In genomic region chr1:152112885-152113432, GRCh38 we compare ENCODE assay signal across 19 cellular contexts. TPM values are rescaled to one million over a fixed set of nuclear protein-coding genes. Genes with fewer than 3 reads are reported as not detected.
A peak's percentile ranks its signal among the peaks of the same experiment; 100 is the strongest.
DNase-seq lines count a peak whose midpoint lies in the region; ATAC-seq, FAIRE-seq and TF ChIP-seq lines count a peak whose summit lies in the region.
"Had no signal": no experiment of that assay in that cellular context is flagged by ENCODE, and none has a peak within 500 bp of the region (broad histone marks: within the 10 kb centered on the region; RNA-seq: fewer than 3 reads in every experiment).

No MANE protein-coding gene starts in this region.

- H3K79me2 ChIP-seq in ACC112 (ENCODE audit: control insufficient read depth, insufficient read depth, low read length, unreplicated experiment), result no peaks in the 10 kb centered on the region
- H3K79me2 ChIP-seq in H1 (ENCODE audit: control insufficient read depth in 1 of 2, insufficient read depth in 2 of 2, low read length in 2 of 2), result no peaks in the 10 kb centered on the region
- H3K79me2 ChIP-seq in neural cell (replicated peaks; ENCODE audit: insufficient read depth, low read length), result no peaks in the 10 kb centered on the region

- H3K27ac Mint-ChIP-seq in activated CD8-positive, alpha-beta T cell treated with anti-CD3 and anti-CD28 coated beads for 36 hours, result no peak overlapping the region
- H3K27ac Mint-ChIP-seq: activated naive CD8-positive, alpha-beta T cell; immature natural killer cell had no signal

- CTCF ChIA-PET in H1 (lab: Charles Lee; ENCODE audit: partially characterized antibody), result interaction anchor here (0.6 to 1.5 kb wide), 5 partner anchors 59 to 512 kb away, joined by 3 to 5 read pairs (median 3); no protein-coding TSS in a partner anchor
- CTCF ChIA-PET in activated CD8-positive, alpha-beta T cell treated with anti-CD3 and anti-CD28 coated beads for 36 hours (lab: Charles Lee), result interaction anchor here (0.9 to 8.9 kb wide), 6 partner anchors 29 to 420 kb away, joined by 3 to 82 read pairs (median 4); no protein-coding TSS in a partner anchor

- H3K27ac ChIP-seq in ACC112 (ENCODE audit: low read depth, low read length), result no peak overlapping the region
- no peak overlapping the region for H3K27ac ChIP-seq in H1 (ENCODE audit: low read depth, low read length)
- H3K27ac ChIP-seq in neural cell (ENCODE audit: low read length), result no peak overlapping the region
- H3K27ac ChIP-seq: foreskin keratinocyte had no signal

- H3K4me1 Mint-ChIP-seq in activated CD8-positive, alpha-beta T cell treated with anti-CD3 and anti-CD28 coated beads for 36 hours (ENCODE audit: low read depth), result peaks cover 4% of the 10 kb centered on the region

- H2BK20ac ChIP-seq in H1 (ENCODE audit: low read length), result no peak overlapping the region

- H3K27me3 ChIP-seq in ACC112 (ENCODE audit: insufficient read depth, low read length) (peaks cover 86% of the 10 kb centered on the region), H1 (replicated peaks in 1 of 4; ENCODE audit: control insufficient read depth in 3 of 4, extremely low read depth in 1 of 4, insufficient read depth in 3 of 4, low read length in 3 of 4) (peaks cover 45 to 65% (median 64%) of the 10 kb centered on the region in 4 experiments), neural cell (ENCODE audit: insufficient read depth, low read depth, low read length) (peaks cover 51% of the 10 kb centered on the region)

- H3K4me2 ChIP-seq in H1 (ENCODE audit: insufficient read depth in 1 of 2, low read depth in 2 of 2, low read length in 2 of 2) (peak overlapping the region; percentile 55 to 91; a peak in 3 of 4 replicates), neural cell (ENCODE audit: low read length) (peak overlapping the region; percentile 22)

- no peak overlapping the region for H4K8ac ChIP-seq in H1 (ENCODE audit: extremely low read depth, insufficient read depth, low read length)

- H3K9me3 ChIP-seq in H1 (ENCODE audit: insufficient read depth in 2 of 2, low read depth in 1 of 2, low read length in 1 of 2), result peaks cover 0 to 55% of the 10 kb centered on the region in 2 experiments; a peak in 3 of 4 replicates
- peaks cover 23% of the 10 kb centered on the region for H3K9me3 ChIP-seq in neural cell (ENCODE audit: low read length)

- peaks cover 4% of the 10 kb centered on the region for H3K36me3 Mint-ChIP-seq in activated CD8-positive, alpha-beta T cell treated with anti-CD3 and anti-CD28 coated beads for 36 hours (ENCODE audit: low read depth)
- H3K36me3 Mint-ChIP-seq: immature natural killer cell had no signal

- no peak overlapping the region for H3K14ac ChIP-seq in H1 (ENCODE audit: insufficient read length)

- DNase-seq in HFF-Myc (ENCODE audit: extremely low read depth, low read depth) (no peak), H1 (ENCODE audit: low read depth in 1 of 2, low spot score in 2 of 2) (no peak), T-helper 1 cell (no peak)
- no peak for DNase-seq in activated CD8-positive, alpha-beta T cell treated with anti-CD3 and anti-CD28 coated beads for 36 hours
- DNase-seq: activated CD4-positive, alpha-beta T cell treated with anti-CD3 and anti-CD28 coated beads for 4 hours; activated T-cell treated with anti-CD3 and anti-CD28 coated beads for 4 hours; immature natural killer cell; NCI-H1092; T1000 had no signal

- no peaks in the 10 kb centered on the region for H3K9me3 Mint-ChIP-seq in activated CD8-positive, alpha-beta T cell treated with anti-CD3 and anti-CD28 coated beads for 36 hours
- H3K9me3 Mint-ChIP-seq: immature natural killer cell had no signal

- H3K23me2 ChIP-seq in H1 (ENCODE audit: low read depth, low read length), result peaks cover 20% of the 10 kb centered on the region; the same call in 1 of the 2 replicates

- TF ChIP-seq RAD21 in H1 (IDR thresholded peaks at IDR 0.05 in 1 of 2, conservative IDR thresholded peaks at IDR 0.05 in 1 of 2; ENCODE audit: low read depth in 2 of 2, low read length in 2 of 2) (no peak), neural cell (conservative IDR thresholded peaks at IDR 0.05) (no peak)

- H2AFZ ChIP-seq in ACC112 (ENCODE audit: low read length, unreplicated experiment) (no peak overlapping the region), H1 (ENCODE audit: low read length) (no peak overlapping the region), neural cell (ENCODE audit: low read depth, low read length) (no peak overlapping the region)

- no peak overlapping the region for H2BK12ac ChIP-seq in H1 (ENCODE audit: low read depth, low read length)

- no peak overlapping the region for H2AK5ac ChIP-seq in H1 (ENCODE audit: low read depth, low read length)

- no peaks in the 10 kb centered on the region for H3F3A ChIP-seq in neural cell (ENCODE audit: insufficient read depth, low read length, poor library complexity, severe bottlenecking)

- TF ChIP-seq POLR2A in H1 (IDR thresholded peaks at IDR 0.05; ENCODE audit: control extremely low read depth in 1 of 2, low read depth in 2 of 2, low read length in 2 of 2), result no peak

- no peak overlapping the region for H4K91ac ChIP-seq in H1 (replicated peaks; ENCODE audit: insufficient read length, low read length)

- no peak overlapping the region for H3K23ac ChIP-seq in H1 (ENCODE audit: insufficient read length)

- H3K27me3 Mint-ChIP-seq in activated CD8-positive, alpha-beta T cell treated with anti-CD3 and anti-CD28 coated beads for 36 hours, result peaks cover 28% of the 10 kb centered on the region

- H4K5ac ChIP-seq in H1 (ENCODE audit: insufficient read length, low read depth, low read length), result no peak overlapping the region

- H3K4me1 ChIP-seq in ACC112 (ENCODE audit: control insufficient read depth, insufficient read depth, low read length, unreplicated experiment) (peaks cover 4% of the 10 kb centered on the region), H1 (replicated peaks in 1 of 4; ENCODE audit: control insufficient read depth in 3 of 4, insufficient read depth in 4 of 4, low read length in 3 of 4) (peaks cover 0 to 11% (median 4%) of the 10 kb centered on the region in 4 experiments; a peak in 5 of 7 replicates)
- H3K4me1 ChIP-seq: foreskin keratinocyte had no signal

- no peak overlapping the region for H3K4ac ChIP-seq in H1 (replicated peaks; ENCODE audit: insufficient read length, low read depth, low read length)

- H3K4me3 ChIP-seq in ACC112 (ENCODE audit: low read depth, low read length) (peak overlapping the region; percentile 70), HFF-Myc (replicated peaks; ENCODE audit: low read depth, low read length) (peak overlapping the region; percentile 20; the same call in 1 of the 2 replicates), H1 (ENCODE audit: extremely low read depth in 1 of 4, insufficient read depth in 2 of 4, low read depth in 3 of 4, low read length in 4 of 4) (peak overlapping the region in 2 of 4 experiments; percentile 31 to 44; a peak in 3 of 8 replicates), neural cell (ENCODE audit: low read length) (peak overlapping the region; percentile 66)

- no peak overlapping the region for H2BK15ac ChIP-seq in H1 (ENCODE audit: low read length)

- TF ChIP-seq CTCF in HFF-Myc (IDR thresholded peaks at IDR 0.05; ENCODE audit: low read depth, low read length, missing control alignments) (no peak), H1 (IDR thresholded peaks at IDR 0.05; ENCODE audit: control extremely low read depth in 1 of 3, insufficient read depth in 1 of 3, low read depth in 1 of 3, low read length in 3 of 3) (no peak), neural cell (IDR thresholded peaks at IDR 0.05; ENCODE audit: poor library complexity, severe bottlenecking) (no peak)
- no peak for TF ChIP-seq CTCF in activated CD8-positive, alpha-beta T cell treated with anti-CD3 and anti-CD28 coated beads for 36 hours (IDR thresholded peaks at IDR 0.05)

- FAIRE-seq in H1 (lab: Jason Lieb, UNC), result no peak
- FAIRE-seq: bronchial epithelial cell had no signal

- H3K18ac ChIP-seq in H1 (ENCODE audit: extremely low read depth, low read length), result no peak overlapping the region

- H3K36me3 ChIP-seq in ACC112 (ENCODE audit: insufficient read depth, low read length) (no peaks in the 10 kb centered on the region), H1 (ENCODE audit: control insufficient read depth in 2 of 4, insufficient read depth in 4 of 4, low read length in 3 of 4) (peaks cover 0 to 2% (median 0%) of the 10 kb centered on the region in 4 experiments; a peak in 1 of 8 replicates), neural cell (ENCODE audit: insufficient read depth, low read length) (no peaks in the 10 kb centered on the region)

- H2BK5ac ChIP-seq in H1 (ENCODE audit: low read depth, low read length), result no peak overlapping the region

- ATAC-seq in activated CD8-positive, alpha-beta T cell treated with anti-CD3 and anti-CD28 coated beads for 36 hours, result no peak
- no peak for ATAC-seq in HG03025 (IDR thresholded peaks at IDR 0.05; ENCODE audit: low FRiP score, unreplicated experiment)
- no peak for ATAC-seq in HG02870 (IDR thresholded peaks at IDR 0.05; ENCODE audit: unreplicated experiment)
- ATAC-seq: foreskin keratinocyte, Right ventricle myocardium inferior had no signal

- intact Hi-C loops in activated CD8-positive, alpha-beta T cell treated with anti-CD3 and anti-CD28 coated beads for 36 hours (cut with micrococcal nuclease), result no loop called here

- H3K9me2 ChIP-seq in neural cell (ENCODE audit: insufficient read depth, low read length), result no peaks in the 10 kb centered on the region

- no peak for TF ChIP-seq EP300 in H1 (IDR thresholded peaks at IDR 0.05; ENCODE audit: borderline replicate concordance in 1 of 2, low read depth in 2 of 2, low read length in 2 of 2)
- TF ChIP-seq EP300 in neural cell (conservative IDR thresholded peaks at IDR 0.05; ENCODE audit: poor library complexity, severe bottlenecking), result no peak

- no peak overlapping the region for H3K4me3 Mint-ChIP-seq in activated CD8-positive, alpha-beta T cell treated with anti-CD3 and anti-CD28 coated beads for 36 hours

- H3K9ac ChIP-seq in H1 (replicated peaks in 1 of 4; ENCODE audit: extremely low read depth in 1 of 4, low read depth in 3 of 4, low read length in 3 of 4), result no peak overlapping the region
- no peak overlapping the region for H3K9ac ChIP-seq in neural cell (ENCODE audit: low read length)

- no peak overlapping the region for H3K56ac ChIP-seq in H1 (replicated peaks; ENCODE audit: insufficient read length, low read depth, low read length)

- no peak overlapping the region for H2BK120ac ChIP-seq in H1 (replicated peaks; ENCODE audit: low read depth, low read length)

- no peaks in the 10 kb centered on the region for H3K79me1 ChIP-seq in H1 (ENCODE audit: low read depth, low read length)

- WGBS in H1 (ENCODE audit: extremely low coverage in 1 of 2, insufficient coverage in 1 of 2, insufficient read length in 1 of 2, insufficient replicate concordance in 2 of 2, low coverage in 1 of 2, low lambda C conversion rate in 2 of 2, missing lambda C conversion rate in 1 of 2), 2 experiments, result 88% methylated on average over 13 of the region's 13 CpGs; no CpG with 5 or more reads in 1 of the 2 experiments

- POLR2A ChIA-PET in H1 (lab: Charles Lee; ENCODE audit: partially characterized antibody), result no interaction called here
- POLR2A ChIA-PET in activated CD8-positive, alpha-beta T cell treated with anti-CD3 and anti-CD28 coated beads for 36 hours (lab: Charles Lee), result interaction anchor here (0.6 to 1.4 kb wide), 3 partner anchors 22 to 60 kb away, joined by 3 to 4 read pairs (median 4); no protein-coding TSS in a partner anchor

- H4K20me1 ChIP-seq in H1 (replicated peaks in 1 of 2; ENCODE audit: control insufficient read depth in 1 of 2, insufficient read depth in 2 of 2, low read length in 2 of 2), result peaks cover 0 to 3% of the 10 kb centered on the region in 2 experiments
- H4K20me1 ChIP-seq in neural cell (ENCODE audit: insufficient read depth), result no peaks in the 10 kb centered on the region

RNA-seq across cellular contexts. Expression of gene TCHH, which starts 2.3 kb away (rescaled TPM):
- total RNA-seq in H1 (2021; fragmentation: NEBNext Ultra II Directional; extraction: Animal tissue kit (Norgen Biotek cat#: 25700)), result 0.06 and 0.07 TPM in 2 replicates
- polyA plus RNA-seq in H1 (2011; rRNA removed), result 0.02 and 0.03 TPM in 2 replicates
- not detected for polyA plus RNA-seq in H1 (2011; cell fraction: cytosol; rRNA removed)
- 0.06 TPM for polyA plus RNA-seq in H1 (2011; cell fraction: nucleus; rRNA removed)
- 0.04 to 0.17 TPM (median 0.10 TPM) in 4 replicates for polyA plus RNA-seq in H1 (2012, experiment 1 of 2)
- 0.01 TPM for polyA plus RNA-seq in H1 (2012, experiment 2 of 2)
- 0.10 TPM for polyA plus RNA-seq in H1 (2013, experiment 1 of 2)
- 0.07 TPM for polyA plus RNA-seq in H1 (2013, experiment 2 of 2)
- not detected in 2 replicates for polyA minus RNA-seq in H1 (2011; rRNA and poly(A)+ RNA removed)
- not detected for polyA minus RNA-seq in H1 (2011; cell fraction: cytosol; rRNA and poly(A)+ RNA removed)
- not detected for polyA minus RNA-seq in H1 (2011; cell fraction: nucleus; rRNA and poly(A)+ RNA removed)
- polyA plus RNA-seq in neural cell, result 0.14 and 0.26 TPM in 2 replicates
- 0.12 TPM in 1 of 2 replicates, not detected in the other for polyA minus RNA-seq in neural cell
- total RNA-seq in activated CD8-positive, alpha-beta T cell treated with anti-CD3 and anti-CD28 coated beads for 36 hours, result not detected
- total RNA-seq: HT1080, Right ventricle myocardium inferior had no signal
- polyA plus RNA-seq: immature natural killer cell had no signal

RNA-seq across cellular contexts. Expression of gene TCHHL1, which starts 24.1 kb away (rescaled TPM):
- total RNA-seq in H1 (2021; fragmentation: NEBNext Ultra II Directional; extraction: Animal tissue kit (Norgen Biotek cat#: 25700)), result not detected in 2 replicates
- polyA plus RNA-seq in H1 (2011; rRNA removed) (not detected in 2 replicates), neural cell (not detected in 2 replicates)
- not detected for polyA plus RNA-seq in H1 (2011; cell fraction: cytosol; rRNA removed)
- not detected for polyA plus RNA-seq in H1 (2011; cell fraction: nucleus; rRNA removed)
- polyA plus RNA-seq in H1 (2012, experiment 1 of 2), result not detected in 4 replicates
- polyA plus RNA-seq in H1 (2012, experiment 2 of 2), result not detected
- not detected for polyA plus RNA-seq in H1 (2013, experiment 1 of 2)
- polyA plus RNA-seq in H1 (2013, experiment 2 of 2), result not detected
- not detected in 2 replicates for polyA minus RNA-seq in H1 (2011; rRNA and poly(A)+ RNA removed)
- not detected for polyA minus RNA-seq in H1 (2011; cell fraction: cytosol; rRNA and poly(A)+ RNA removed)
- polyA minus RNA-seq in H1 (2011; cell fraction: nucleus; rRNA and poly(A)+ RNA removed), result not detected
- not detected in 2 replicates for polyA minus RNA-seq in neural cell
- not detected for total RNA-seq in activated CD8-positive, alpha-beta T cell treated with anti-CD3 and anti-CD28 coated beads for 36 hours
- total RNA-seq: bronchial epithelial cell, foreskin keratinocyte, HT1080, Right ventricle myocardium inferior had no signal
- polyA plus RNA-seq: foreskin keratinocyte, immature natural killer cell had no signal

RNA-seq across cellular contexts. Expression of gene RPTN, which starts 46.1 kb away (rescaled TPM):
- not detected in 2 replicates for total RNA-seq in H1 (2021; fragmentation: NEBNext Ultra II Directional; extraction: Animal tissue kit (Norgen Biotek cat#: 25700))
- not detected in 2 replicates for polyA plus RNA-seq in H1 (2011; rRNA removed)
- not detected for polyA plus RNA-seq in H1 (2011; cell fraction: cytosol; rRNA removed)
- polyA plus RNA-seq in H1 (2011; cell fraction: nucleus; rRNA removed), result not detected
- polyA plus RNA-seq in H1 (2012, experiment 1 of 2), result not detected in 4 replicates
- not detected for polyA plus RNA-seq in H1 (2012, experiment 2 of 2)
- not detected for polyA plus RNA-seq in H1 (2013, experiment 1 of 2)
- polyA plus RNA-seq in H1 (2013, experiment 2 of 2), result not detected
- not detected in 2 replicates for polyA minus RNA-seq in H1 (2011; rRNA and poly(A)+ RNA removed)
- polyA minus RNA-seq in H1 (2011; cell fraction: cytosol; rRNA and poly(A)+ RNA removed), result not detected
- not detected for polyA minus RNA-seq in H1 (2011; cell fraction: nucleus; rRNA and poly(A)+ RNA removed)
- polyA plus RNA-seq in neural cell, result not detected in 2 replicates
- not detected in 2 replicates for polyA minus RNA-seq in neural cell
- not detected for total RNA-seq in activated CD8-positive, alpha-beta T cell treated with anti-CD3 and anti-CD28 coated beads for 36 hours
- total RNA-seq: HT1080, mesenteric fat pad, Right ventricle myocardium inferior had no signal
- polyA plus RNA-seq: foreskin keratinocyte, immature natural killer cell had no signal
